In genomic region chr16:81601008-81601428, GRCh38 we compare ENCODE assay signal across 10 cellular contexts.
DNase-seq lines count a peak whose midpoint lies in the region; ATAC-seq and TF ChIP-seq lines count a peak whose summit lies in the region.
"Had no signal": no experiment of that assay in that cellular context is flagged by ENCODE, and none has a peak within 500 bp of the region (broad histone marks: within the 10 kb centered on the region; RNA-seq: fewer than 3 reads in every experiment).

No MANE protein-coding gene starts in this region.

- CTCF ChIA-PET in IMR-90 (lab: Yijun Ruan, JAX) = no interaction called here

- peak overlapping the region; percentile 9; the same call in 1 of the 3 replicates for H2BK15ac ChIP-seq in IMR-90 (ENCODE audit: low read depth, low read length)

- H3K36me3 ChIP-seq in IMR-90 (ENCODE audit: control insufficient read depth, insufficient read depth, low read length) (no peaks in the 10 kb centered on the region), hepatocyte (replicated peaks; ENCODE audit: insufficient read depth, low read depth) (no peaks in the 10 kb centered on the region), neural progenitor cell (no peaks in the 10 kb centered on the region)

- H3K4ac ChIP-seq in IMR-90 (ENCODE audit: low read depth, low read length) = peak overlapping the region; percentile 10; the same call in 1 of the 2 replicates

- BruUV-seq in IMR-90 (replicated peaks; lab: Mats Ljungman, UMichigan) = no TSS peak

- H2BK5ac ChIP-seq in IMR-90 (ENCODE audit: low read depth, low read length, poor library complexity, severe bottlenecking) = no peak overlapping the region

- H4K20me1 ChIP-seq in IMR-90 (ENCODE audit: insufficient read depth, low read length) (peaks cover 73% of the 10 kb centered on the region), hepatocyte (ENCODE audit: insufficient read depth, poor library complexity, severe bottlenecking) (peaks cover 13% of the 10 kb centered on the region), neural progenitor cell (ENCODE audit: low read depth) (peaks cover 41% of the 10 kb centered on the region)

- no peak overlapping the region for H4K5ac ChIP-seq in IMR-90 (ENCODE audit: low read depth, low read length)

- TF ChIP-seq CTCF in IMR-90 (conservative IDR thresholded peaks at IDR 0.05; ENCODE audit: low read depth, low read length) (no peak), hepatocyte (IDR thresholded peaks at IDR 0.05; ENCODE audit: poor library complexity) (no peak), neural progenitor cell (IDR thresholded peaks at IDR 0.05) (no peak)

- H3K27me3 ChIP-seq in IMR-90 (ENCODE audit: control insufficient read depth, insufficient read depth, low read length) = no peaks in the 10 kb centered on the region
- H3K27me3 ChIP-seq in hepatocyte = no peaks in the 10 kb centered on the region
- no peaks in the 10 kb centered on the region for H3K27me3 ChIP-seq in neural progenitor cell

- H3K4me3 Mint-ChIP-seq in neural progenitor cell = no peak overlapping the region

- H3K79me1 ChIP-seq in IMR-90 (ENCODE audit: low read depth in 1 of 2, low read length in 2 of 2) = peaks cover 28 to 57% of the 10 kb centered on the region in 2 experiments

- WGBS in IMR-90 (ENCODE audit: extremely low coverage in 2 of 2, insufficient read length in 1 of 2), 2 experiments = 60% methylated on average over 2 of the region's 9 CpGs; no CpG with 5 or more reads in 1 of the 2 experiments
- 76% methylated on average over 9 of the region's 9 CpGs for WGBS in hepatocyte (ENCODE audit: low lambda C conversion rate, missing lambda C conversion rate)

- no peak overlapping the region for H3K9ac ChIP-seq in IMR-90 (ENCODE audit: low read depth, low read length)
- no peak overlapping the region for H3K9ac ChIP-seq in neural progenitor cell

- H2AFZ ChIP-seq in IMR-90 (replicated peaks; ENCODE audit: low read length, poor library complexity) (no peak overlapping the region), hepatocyte (no peak overlapping the region), neural progenitor cell (replicated peaks) (no peak overlapping the region)

- TF ChIP-seq POLR2A in IMR-90 (IDR thresholded peaks at IDR 0.05; ENCODE audit: low read depth, low read length) = no peak

- no peak overlapping the region for H3K18ac ChIP-seq in IMR-90 (ENCODE audit: low read depth, low read length)

- DNase-seq in IMR-90 = peak; percentile 72
- peak; percentile 70 for DNase-seq in amniotic epithelial cell (ENCODE audit: low read depth)
- DNase-seq in hepatocyte (ENCODE audit: low spot score) = peak; percentile 46
- peak; percentile 35 for DNase-seq in superior temporal gyrus (ENCODE audit: extremely low spot score)
- no peak for DNase-seq in NCI-H2196 treated with DMSO at 0.1 percent for 48 hours (lab: John Stamatoyannopoulos, UW; ENCODE audit: unreplicated experiment)
- no peak for DNase-seq in neural progenitor cell (ENCODE audit: low spot score)
- DNase-seq in stimulated activated CD4-positive, alpha-beta T cell treated with anti-CD3 and anti-CD28 coated beads, Interleukin-1b, Interleukin-23, amount 100 ng/mL, for 48 hours = no peak
- DNase-seq in left lobe of liver (ENCODE audit: low spot score) = no peak
- DNase-seq: activated CD4-positive, CD25-positive, alpha-beta regulatory T cell treated with anti-CD3 and anti-CD28 coated beads, Interleukin-2, amount 50 U/mL, for 72 hours had no signal

- dilution Hi-C loops in IMR-90 (cut with HindIII; ENCODE audit: low sequenced_read_pairs, unreplicated experiment) = no loop called here

- intact Hi-C loops in IMR-90 (cut with micrococcal nuclease) = no loop called here

- H2AK9ac ChIP-seq in IMR-90 (replicated peaks; ENCODE audit: low read depth, low read length, poor library complexity) = no peak overlapping the region

- H4K91ac ChIP-seq in IMR-90 (ENCODE audit: insufficient read depth, low read depth, low read length) = 0 out of 2 replicates have a peak overlapping the region, but pooled peaks have one; percentile 35

- no peak overlapping the region for H2BK20ac ChIP-seq in IMR-90 (ENCODE audit: low read depth, low read length)

- peaks cover 15% of the 10 kb centered on the region for H3K9me1 ChIP-seq in IMR-90 (ENCODE audit: insufficient read depth, low read length)

- H3K27ac Mint-ChIP-seq in neural progenitor cell = no peak overlapping the region

- H3K9me3 Mint-ChIP-seq in neural progenitor cell = no peaks in the 10 kb centered on the region

- H3K4me1 Mint-ChIP-seq in neural progenitor cell = peaks cover 48% of the 10 kb centered on the region

- no peaks in the 10 kb centered on the region for H3F3A ChIP-seq in neural progenitor cell (ENCODE audit: low read depth)

- 0 out of 4 replicates have a peak overlapping the region, but pooled peaks of 1 of the 2 experiments have one; percentile 7 for H4K8ac ChIP-seq in IMR-90 (ENCODE audit: low read depth in 2 of 2, low read length in 2 of 2)

- in situ Hi-C loops in IMR-90 (cut with MboI; ENCODE audit: low sequenced_read_pairs) = no loop called here

- no peak overlapping the region for H3K56ac ChIP-seq in IMR-90 (ENCODE audit: extremely low read depth, insufficient read depth, low read length)

- H3K36me3 Mint-ChIP-seq in neural progenitor cell = peaks cover 3% of the 10 kb centered on the region

- no peak overlapping the region for H3K4me2 ChIP-seq in IMR-90 (ENCODE audit: low read depth, low read length)
- H3K4me2 ChIP-seq in hepatocyte = no peak overlapping the region
- H3K4me2 ChIP-seq in neural progenitor cell = no peak overlapping the region

- no peaks in the 10 kb centered on the region for H3K9me3 ChIP-seq in IMR-90 (ENCODE audit: control insufficient read depth, insufficient read depth, low read length)
- no peaks in the 10 kb centered on the region for H3K9me3 ChIP-seq in hepatocyte (ENCODE audit: low read depth)
- H3K9me3 ChIP-seq in neural progenitor cell (ENCODE audit: low read depth) = no peaks in the 10 kb centered on the region

- no peaks in the 10 kb centered on the region for H3K9me2 ChIP-seq in hepatocyte (replicated peaks; ENCODE audit: insufficient read depth)

- H3K4me1 ChIP-seq in IMR-90 (ENCODE audit: control insufficient read depth, insufficient read depth, low read length) (peaks cover 20% of the 10 kb centered on the region), hepatocyte (ENCODE audit: insufficient read depth) (peaks cover 39% of the 10 kb centered on the region), neural progenitor cell (no peaks in the 10 kb centered on the region)

- TF ChIP-seq RAD21 in IMR-90 (IDR thresholded peaks at IDR 0.05; ENCODE audit: low read length) = no peak

- H3K27ac ChIP-seq in IMR-90 (ENCODE audit: insufficient read depth, low read length) (no peak overlapping the region), hepatocyte (peak overlapping the region; percentile 71), neural progenitor cell (no peak overlapping the region)

- H3K79me2 ChIP-seq in hepatocyte (peaks cover 77% of the 10 kb centered on the region), neural progenitor cell (ENCODE audit: low read depth) (peaks cover 30% of the 10 kb centered on the region)

- ATAC-seq in IMR-90 (ENCODE audit: low read depth) = peak; percentile 10; the same call in 1 of the 2 replicates
- ATAC-seq in left lobe of liver = no peak
- ATAC-seq: GM12878 had no signal

- peak overlapping the region; percentile 32; the same call in 1 of the 2 replicates for H2BK120ac ChIP-seq in IMR-90 (ENCODE audit: low read depth, low read length)

- peak overlapping the region; percentile 39; the same call in 1 of the 2 replicates for H3K14ac ChIP-seq in IMR-90 (replicated peaks; ENCODE audit: low read depth, low read length)

- H2AK5ac ChIP-seq in IMR-90 (ENCODE audit: low read depth, low read length) = peak overlapping the region; percentile 37

- peaks cover 8% of the 10 kb centered on the region for H3K27me3 Mint-ChIP-seq in neural progenitor cell (ENCODE audit: insufficient read depth, low read depth)

- H3K23ac ChIP-seq in IMR-90 (ENCODE audit: low read depth, low read length) = no peak overlapping the region

- POLR2A ChIA-PET in IMR-90 (lab: Charles Lee; ENCODE audit: unreplicated experiment) = no interaction called here

- H3K4me3 ChIP-seq in IMR-90 (ENCODE audit: insufficient read depth, low read depth, low read length) (no peak overlapping the region), hepatocyte (no peak overlapping the region), neural progenitor cell (no peak overlapping the region)
- H3K4me3 ChIP-seq: GM12878 had no signal

TF ChIP-seq in IMR-90, 13 proteins besides CTCF, POLR2A, EP300 and RAD21:
- TF ChIP-seq CEBPB (IDR thresholded peaks at IDR 0.05; ENCODE audit: low read depth, low read length) (no peak), BHLHE40 (IDR thresholded peaks at IDR 0.05; ENCODE audit: low read depth, low read length) (0 out of 2 replicates have a peak, but pooled peaks have one; percentile 20), SMC3 (IDR thresholded peaks at IDR 0.05; ENCODE audit: low read depth, low read length) (no peak), CHD1 (IDR thresholded peaks at IDR 0.05; ENCODE audit: low read depth, low read length) (no peak), RCOR1 (IDR thresholded peaks at IDR 0.05; ENCODE audit: insufficient replicate concordance, low read length) (no peak), MXI1 (IDR thresholded peaks at IDR 0.05; ENCODE audit: borderline replicate concordance, low read depth, low read length) (0 out of 2 replicates have a peak, but pooled peaks have one; percentile 21), NFE2L2 (IDR thresholded peaks at IDR 0.05; ENCODE audit: low read depth, low read length) (no peak)

Comparison
In these comparisons a context has a peak if more than half of its experiments do, and no peak if none do; other contexts are left out.
1. DNase-seq: peak in IMR-90 (single experiment), amniotic epithelial cell (single experiment), hepatocyte (single experiment) and superior temporal gyrus (single experiment); none in NCI-H2196 treated with DMSO at 0.1 percent for 48 hours (single experiment), neural progenitor cell (single experiment), stimulated activated CD4-positive, alpha-beta T cell treated with anti-CD3 and anti-CD28 coated beads, Interleukin-1b, Interleukin-23, amount 100 ng/mL, for 48 hours (single experiment) and left lobe of liver (single experiment).